In the genomic region with DNA sequence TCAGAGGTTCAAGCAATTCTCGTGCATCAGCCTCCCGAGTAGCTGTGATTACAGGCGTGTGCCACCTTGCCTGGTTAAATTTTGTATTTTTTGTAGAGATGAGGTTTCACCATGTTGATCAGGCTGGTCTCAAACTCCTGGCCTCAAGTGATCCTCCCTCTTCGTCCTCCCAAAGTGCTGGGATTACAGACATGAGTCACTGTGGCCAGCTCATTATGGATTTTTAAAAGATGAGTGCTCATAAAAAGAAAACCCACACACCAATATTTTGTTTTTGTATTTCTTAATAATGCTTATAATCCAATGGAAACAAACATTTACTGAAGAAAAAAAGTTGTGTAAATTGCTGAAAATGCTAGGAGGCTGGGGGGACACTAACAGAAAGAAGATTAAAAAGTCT, we compare ENCODE assay signal across 27 cellular contexts.
"Had no signal": no experiment of that assay in that cellular context is flagged by ENCODE, and none has a peak within 500 bp of the region (broad histone marks: within the 10 kb centered on the region; RNA-seq: fewer than 3 reads in every experiment).

No MANE protein-coding gene starts in this region.

- DNase-seq: activated CD4-positive, alpha-beta memory T cell treated with anti-CD3 and anti-CD28 coated beads, Interleukin-2, amount 10 ng/mL, durations not matched to agents 7 days and 5 days; activated CD4-positive, alpha-beta T cell treated with anti-CD3 and anti-CD28 coated beads for 1 hour; activated CD4-positive, alpha-beta T cell treated with anti-CD3 and anti-CD28 coated beads, Interleukin-2, amount 10 ng/mL, durations not matched to agents 7 days and 5 days; activated gamma-delta T cell treated with Interleukin-2 at 50 U/mL for 16 hours; activated naive CD4-positive, alpha-beta T cell treated with anti-CD3 and anti-CD28 coated beads, Interleukin-2, amount 50 U/mL, for 16 hours; activated T-cell treated with anti-CD3 and anti-CD28 coated beads, Interleukin-2, amount 50 U/mL, for 4 hours; effector memory CD4-positive, alpha-beta T cell; erythroblast; head of caudate nucleus; hippocampal formation; left colon; midbrain; naive thymus-derived CD4-positive, alpha-beta T cell; ovary; small intestine; stimulated activated CD4-positive, alpha-beta T cell treated with anti-CD3 and anti-CD28 coated beads, Interleukin-1b, Interleukin-23, amount 100 ng/mL, for 48 hours; stimulated activated CD4-positive, alpha-beta T cell treated with anti-CD3 and anti-CD28 coated beads, Interleukin-4, amount 100 ng/mL, for 4 hours; stimulated activated CD8-positive, alpha-beta memory T cell treated with anti-CD3 and anti-CD28 coated beads, Interleukin-4, amount 100 ng/mL, for 48 hours; stimulated activated naive B cell treated with anti-CD40 and anti-IgM and Interleukin-4, amounts not matched to agents 10 μg/mL and 1 μg/mL and 100 μg/mL, for 72 hours; stomach; thyroid gland; upper lobe of left lung had no signal

- ATAC-seq: activated T-cell treated with anti-CD3 and anti-CD28 coated beads, Interleukin-2, amount 50 U/mL, for 4 hours; activated T-helper 17 cell treated with anti-CD3 and anti-CD28 coated beads, Interleukin-2, amount 50 U/mL, for 72 hours; left colon; naive thymus-derived CD4-positive, alpha-beta T cell; sciatic nerve; stimulated activated naive B cell treated with anti-CD40 and anti-IgM and Interleukin-4, amounts not matched to agents 10 μg/mL and 1 μg/mL and 100 μg/mL, for 72 hours had no signal

- H3K4me3 ChIP-seq: ovary, stomach, thyroid gland, upper lobe of left lung, vagina had no signal

- H3K9me3 ChIP-seq: ovary, stomach, thyroid gland, upper lobe of left lung, vagina had no signal

- H3K36me3 ChIP-seq: ovary, stomach, thyroid gland, upper lobe of left lung, vagina had no signal

- H3K4me1 ChIP-seq: thyroid gland, vagina had no signal

- FAIRE-seq: colon, keratinocyte, small intestine had no signal

- H3K27me3 ChIP-seq: ovary, thyroid gland, upper lobe of left lung, vagina had no signal

- H3K27ac ChIP-seq: ovary, stomach, thyroid gland, upper lobe of left lung, vagina had no signal
